In genomic region chr5:97412959-97413358, GRCh38 we compare ENCODE assay signal across 15 cellular contexts.
"Had no signal": no experiment of that assay in that cellular context is flagged by ENCODE, and none has a peak within 500 bp of the region (broad histone marks: within the 10 kb centered on the region; RNA-seq: fewer than 3 reads in every experiment).

No MANE protein-coding gene starts in this region.

- H3K36me3 ChIP-seq: cardiac muscle cell, esophagus muscularis mucosa, thyroid gland had no signal

- DNase-seq: activated CD4-positive, alpha-beta T cell treated with anti-CD3 and anti-CD28 coated beads, Interleukin-2, amount 50 U/mL, for 4 hours; activated naive CD8-positive, alpha-beta T cell treated with anti-CD3 and anti-CD28 coated beads for 36 hours; activated T-cell treated with anti-CD3 and anti-CD28 coated beads for 4 hours; amygdala; dermis blood vessel endothelial cell; effector memory CD4-positive, alpha-beta T cell; immature natural killer cell; kidney glomerular epithelial cell; left ventricle myocardium superior; naive B cell; retina; stimulated activated naive CD4-positive, alpha-beta T cell; thyroid gland had no signal

- H3K9me3 ChIP-seq: esophagus muscularis mucosa, thyroid gland had no signal

- H3K4me3 ChIP-seq: cardiac muscle cell, esophagus muscularis mucosa, thyroid gland had no signal

- H3K27me3 ChIP-seq: cardiac muscle cell, esophagus muscularis mucosa, thyroid gland had no signal

- H3K4me1 ChIP-seq: thyroid gland had no signal

- ATAC-seq: left ventricle myocardium superior had no signal

- H3K27ac ChIP-seq: cardiac muscle cell, esophagus muscularis mucosa, thyroid gland had no signal
